35 cellular contexts compared by ENCODE assay signal in the genomic region with DNA sequence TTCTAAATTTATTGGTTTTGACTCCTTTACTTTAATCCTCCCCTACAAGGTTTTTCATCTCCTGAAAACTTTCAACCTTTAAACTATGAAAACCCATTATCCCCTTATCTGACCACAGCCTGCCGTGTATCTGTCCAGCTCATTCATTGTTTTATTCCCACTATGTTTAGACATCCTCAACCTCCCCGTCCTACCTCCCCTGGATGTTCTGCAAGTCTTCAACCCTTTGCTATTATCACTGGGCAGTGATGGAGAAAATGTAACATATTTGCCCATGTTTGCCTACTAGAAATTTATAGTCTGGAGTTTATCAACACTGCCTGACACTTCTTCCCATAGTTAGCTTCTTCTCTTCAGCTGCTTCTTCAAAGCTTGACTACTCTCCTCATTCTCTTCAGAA.
"Had no signal": no experiment of that assay in that cellular context is flagged by ENCODE, and none has a peak within 500 bp of the region (broad histone marks: within the 10 kb centered on the region; RNA-seq: fewer than 3 reads in every experiment).

No MANE protein-coding gene starts in this region.

- H3K4me3 Mint-ChIP-seq: activated B cell treated with CpG ODN at 0.5 μM for 24 hours; activated CD4-positive, alpha-beta memory T cell treated with anti-CD3 and anti-CD28 coated beads for 36 hours; activated CD4-positive, alpha-beta T cell treated with anti-CD3 and anti-CD28 coated beads, Interleukin-2, amount 10 ng/mL, durations not matched to agents 24 days and 14 days; activated CD8-positive, alpha-beta T cell treated with anti-CD3 and anti-CD28 coated beads for 36 hours; activated naive CD4-positive, alpha-beta T cell treated with anti-CD3 and anti-CD28 coated beads for 36 hours; activated naive CD8-positive, alpha-beta T cell treated with anti-CD3 and anti-CD28 coated beads for 36 hours; activated T-cell treated with anti-CD3 and anti-CD28 coated beads, Interleukin-2, amount 50 U/mL, for 4 hours; activated T-cell treated with anti-CD3 and anti-CD28 coated beads, Interleukin-2, amount 50 U/mL, for 72 hours; activated T-helper 1 cell treated with anti-CD3 and anti-CD28 coated beads, Interleukin-12 subunit alpha, Interleukin-12 subunit beta, Interleukin-2, Interleukin-4 antibody, amounts not matched to agents 30 ng/mL and 10 ng/mL and 1 ng/mL, durations not matched to agents 14 hours and 24 hours and 36 hours; activated T-helper 17 cell treated with anti-CD3 and anti-CD28 coated beads, Interleukin-2, amount 50 U/mL, for 72 hours; T-helper 1 cell treated with Interleukin-12 subunit alpha and Interleukin-12 subunit beta and Interleukin-4 antibody, amounts not matched to agents 30 μg/mL and 1 μg/mL, for 36 hours; T-helper 2 cell treated with Interferon-gamma antibody and Interleukin-4, amounts not matched to agents 5 μg/mL and 100 μg/mL, for 36 hours had no signal

- H3K4me1 ChIP-seq: adrenal gland, breast epithelium had no signal

- H3K27me3 ChIP-seq: adrenal gland, body of pancreas, brain microvascular endothelial cell, breast epithelium had no signal

- H3K4me3 ChIP-seq: adrenal gland, body of pancreas, breast epithelium had no signal

- H3K9me3 Mint-ChIP-seq: activated B cell treated with CpG ODN at 0.5 μM for 24 hours; activated CD8-positive, alpha-beta T cell treated with anti-CD3 and anti-CD28 coated beads for 36 hours had no signal

- H3K27ac Mint-ChIP-seq: activated B cell treated with CpG ODN at 0.5 μM for 24 hours; activated CD4-positive, alpha-beta memory T cell treated with anti-CD3 and anti-CD28 coated beads for 36 hours; activated CD4-positive, alpha-beta T cell treated with anti-CD3 and anti-CD28 coated beads, Interleukin-2, amount 10 ng/mL, durations not matched to agents 24 days and 14 days; activated CD8-positive, alpha-beta T cell treated with anti-CD3 and anti-CD28 coated beads for 36 hours; activated naive CD4-positive, alpha-beta T cell treated with anti-CD3 and anti-CD28 coated beads for 36 hours; activated naive CD4-positive, alpha-beta T cell treated with anti-CD3 and anti-CD28 coated beads, Interleukin-2, amount 50 U/mL, for 72 hours; activated naive CD8-positive, alpha-beta T cell treated with anti-CD3 and anti-CD28 coated beads for 36 hours; activated T-cell treated with anti-CD3 and anti-CD28 coated beads, Interleukin-2, amount 50 U/mL, for 72 hours; activated T-helper 1 cell treated with anti-CD3 and anti-CD28 coated beads, Interleukin-12 subunit alpha, Interleukin-12 subunit beta, Interleukin-2, Interleukin-4 antibody, amounts not matched to agents 30 ng/mL and 10 ng/mL and 1 ng/mL, durations not matched to agents 14 hours and 24 hours and 36 hours; activated T-helper 17 cell treated with anti-CD3 and anti-CD28 coated beads, Interleukin-2, amount 50 U/mL, for 72 hours; T-helper 1 cell treated with Interleukin-12 subunit alpha and Interleukin-12 subunit beta and Interleukin-4 antibody, amounts not matched to agents 30 μg/mL and 1 μg/mL, for 36 hours; T-helper 2 cell treated with Interferon-gamma antibody and Interleukin-4, amounts not matched to agents 5 μg/mL and 100 μg/mL, for 36 hours had no signal

- ATAC-seq: activated CD8-positive, alpha-beta T cell treated with anti-CD3 and anti-CD28 coated beads for 36 hours; activated naive CD4-positive, alpha-beta T cell treated with anti-CD3 and anti-CD28 coated beads, Interleukin-2, amount 50 U/mL, for 72 hours; activated T-cell treated with anti-CD3 and anti-CD28 coated beads, Interleukin-2, amount 50 U/mL, for 4 hours; activated T-cell treated with anti-CD3 and anti-CD28 coated beads, Interleukin-2, amount 50 U/mL, for 72 hours; activated T-helper 17 cell treated with anti-CD3 and anti-CD28 coated beads, Interleukin-2, amount 50 U/mL, for 72 hours; body of pancreas had no signal

- H3K9me3 ChIP-seq: adrenal gland, body of pancreas, breast epithelium had no signal

- DNase-seq: activated B cell treated with CpG ODN at 0.5 μM for 24 hours; activated CD4-positive, alpha-beta memory T cell treated with anti-CD3 and anti-CD28 coated beads for 36 hours; activated CD4-positive, alpha-beta T cell treated with anti-CD3 and anti-CD28 coated beads for 4 hours; activated CD4-positive, alpha-beta T cell treated with anti-CD3 and anti-CD28 coated beads, Interleukin-2, amount 10 ng/mL, durations not matched to agents 24 days and 14 days; activated CD4-positive, alpha-beta T cell treated with anti-CD3 and anti-CD28 coated beads, Interleukin-2, amount 50 U/mL, for 1 hour; activated CD4-positive, alpha-beta T cell treated with anti-CD3 and anti-CD28 coated beads, Interleukin-2, amount 50 U/mL, for 4 hours; activated CD4-positive, CD25-positive, alpha-beta regulatory T cell treated with anti-CD3 and anti-CD28 coated beads, Interleukin-2, amount 50 U/mL, for 72 hours; activated CD8-positive, alpha-beta memory T cell treated with anti-CD3 and anti-CD28 coated beads, Interleukin-2, amount 50 U/mL, for 4 hours; activated CD8-positive, alpha-beta T cell treated with anti-CD3 and anti-CD28 coated beads for 36 hours; activated effector memory CD4-positive, alpha-beta T cell treated with anti-CD3 and anti-CD28 coated beads, Interleukin-2, amount 50 U/mL, for 16 hours; activated gamma-delta T cell treated with Interleukin-2 at 50 U/mL for 16 hours; activated naive CD4-positive, alpha-beta T cell; activated naive CD4-positive, alpha-beta T cell treated with anti-CD3 and anti-CD28 coated beads for 36 hours; activated naive CD4-positive, alpha-beta T cell treated with anti-CD3 and anti-CD28 coated beads, Interleukin-2, amount 50 U/mL, for 16 hours; activated naive CD8-positive, alpha-beta T cell treated with anti-CD3 and anti-CD28 coated beads for 36 hours; activated T-cell treated with anti-CD3 and anti-CD28 coated beads for 4 hours; activated T-cell treated with anti-CD3 and anti-CD28 coated beads, Interleukin-2, amount 50 U/mL, for 1 hour; activated T-cell treated with anti-CD3 and anti-CD28 coated beads, Interleukin-2, amount 50 U/mL, for 4 hours; activated T-cell treated with anti-CD3 and anti-CD28 coated beads, Interleukin-2, amount 50 U/mL, for 72 hours; adrenal gland; amygdala; anterior cingulate cortex; body of pancreas; brain microvascular endothelial cell; central memory CD4-positive, alpha-beta T cell; T-helper 1 cell; T-helper 2 cell; T-helper 9 cell had no signal

- H3K4me1 Mint-ChIP-seq: activated B cell treated with CpG ODN at 0.5 μM for 24 hours; activated CD4-positive, alpha-beta T cell treated with anti-CD3 and anti-CD28 coated beads, Interleukin-2, amount 10 ng/mL, durations not matched to agents 24 days and 14 days; activated naive CD8-positive, alpha-beta T cell treated with anti-CD3 and anti-CD28 coated beads for 36 hours; activated T-helper 17 cell treated with anti-CD3 and anti-CD28 coated beads, Interleukin-2, amount 50 U/mL, for 72 hours had no signal

- H3K27ac ChIP-seq: adrenal gland, body of pancreas, brain microvascular endothelial cell, breast epithelium, VCaP had no signal

- H3K27me3 Mint-ChIP-seq: activated B cell treated with CpG ODN at 0.5 μM for 24 hours; activated CD4-positive, alpha-beta memory T cell treated with anti-CD3 and anti-CD28 coated beads for 36 hours; activated CD4-positive, alpha-beta T cell treated with anti-CD3 and anti-CD28 coated beads, Interleukin-2, amount 10 ng/mL, durations not matched to agents 24 days and 14 days; activated CD8-positive, alpha-beta T cell treated with anti-CD3 and anti-CD28 coated beads for 36 hours; activated naive CD8-positive, alpha-beta T cell treated with anti-CD3 and anti-CD28 coated beads for 36 hours; activated T-helper 17 cell treated with anti-CD3 and anti-CD28 coated beads, Interleukin-2, amount 50 U/mL, for 72 hours had no signal

- H3K36me3 Mint-ChIP-seq: activated CD4-positive, alpha-beta memory T cell treated with anti-CD3 and anti-CD28 coated beads for 36 hours; activated naive CD8-positive, alpha-beta T cell treated with anti-CD3 and anti-CD28 coated beads for 36 hours had no signal

- H3K36me3 ChIP-seq: adrenal gland, brain microvascular endothelial cell, breast epithelium had no signal
